Comparison of ENCODE assay signal across 1 cellular context in genomic region chr4:130747842-130748241, GRCh38.
TF ChIP-seq lines count a peak whose summit lies in the region.

No MANE protein-coding gene starts in this region.

TF ChIP-seq in WTC11, 78 proteins besides CTCF, POLR2A, EP300 and RAD21 (continued from another document):
- TF ChIP-seq AR (CRISPR knock-in tag; IDR thresholded peaks at IDR 0.05) (no peak), ETV6 (CRISPR knock-in tag; IDR thresholded peaks at IDR 0.05) (no peak), ZNF425 (CRISPR knock-in tag; conservative IDR thresholded peaks at IDR 0.05) (no peak), MXD4 (CRISPR knock-in tag; IDR thresholded peaks at IDR 0.05; ENCODE audit: borderline replicate concordance) (no peak), ZNF512 (CRISPR knock-in tag; IDR thresholded peaks at IDR 0.05; ENCODE audit: borderline replicate concordance) (no peak)
